Comparison of ENCODE assay signal across 12 cellular contexts in genomic region chr10:89431977-89432376, GRCh38. TPM values are rescaled to one million over a fixed set of nuclear protein-coding genes. Genes with fewer than 3 reads are reported as not detected.
DNase-seq lines count a peak whose midpoint lies in the region; ATAC-seq and TF ChIP-seq lines count a peak whose summit lies in the region.
"Had no signal": no experiment of that assay in that cellular context is flagged by ENCODE, and none has a peak within 500 bp of the region (broad histone marks: within the 10 kb centered on the region; RNA-seq: fewer than 3 reads in every experiment).

No MANE protein-coding gene starts in this region.

- peak; percentile 12 for DNase-seq in GM03348 (ENCODE audit: low spot score)
- peak; percentile 89 for DNase-seq in PC-3
- DNase-seq in fibroblast of the aortic adventitia (ENCODE audit: low read depth), result peak; percentile 79
- peak; percentile 67 for DNase-seq in non-pigmented ciliary epithelial cell (ENCODE audit: low read depth)
- no peak for DNase-seq in T-helper 2 cell treated with Interferon-gamma antibody and Interleukin-4, amounts not matched to agents 5 μg/mL and 100 μg/mL, for 36 hours (ENCODE audit: low spot score)
- DNase-seq: activated naive CD4-positive, alpha-beta T cell treated with Interleukin-2 at 50 U/mL for 16 hours; effector CD4-positive, alpha-beta T cell; NCI-H446 treated with DMSO at 0.1 percent for 48 hours; stimulated activated CD4-positive, alpha-beta T cell treated with anti-CD3 and anti-CD28 coated beads, Interleukin-4, amount 100 ng/mL, for 1 hour had no signal

- H3K9me2 ChIP-seq in PC-3 (replicated peaks; ENCODE audit: low read length), result no peaks in the 10 kb centered on the region

- no peaks in the 10 kb centered on the region for H3K4me1 Mint-ChIP-seq in T-helper 2 cell treated with Interferon-gamma antibody and Interleukin-4, amounts not matched to agents 5 μg/mL and 100 μg/mL, for 36 hours (ENCODE audit: low read depth)
- H3K4me1 Mint-ChIP-seq: neural progenitor cell had no signal

- no peaks in the 10 kb centered on the region for H3K9me3 ChIP-seq in PC-3 (ENCODE audit: low read length)

- H3K4me1 ChIP-seq in PC-3 (ENCODE audit: insufficient read depth, low read length), result peaks cover 29% of the 10 kb centered on the region
- H3K4me1 ChIP-seq: neural progenitor cell had no signal

- no peaks in the 10 kb centered on the region for H4K20me1 ChIP-seq in PC-3 (ENCODE audit: low read length)

- intact Hi-C loops in PC-3 (cut with micrococcal nuclease), result no loop called here

- no peak overlapping the region for H3K27ac Mint-ChIP-seq in T-helper 2 cell treated with Interferon-gamma antibody and Interleukin-4, amounts not matched to agents 5 μg/mL and 100 μg/mL, for 36 hours
- H3K27ac Mint-ChIP-seq: neural progenitor cell had no signal

- H3K4me3 ChIP-seq in PC-3 (ENCODE audit: low read length) (no peak overlapping the region), fibroblast of the aortic adventitia (ENCODE audit: low read depth, low read length) (no peak overlapping the region)
- H3K4me3 ChIP-seq: neural progenitor cell had no signal

- ATAC-seq in PC-3, result 0 out of 2 replicates have a peak, but pooled peaks have one; percentile 18
- no peak for ATAC-seq in GM18858 (IDR thresholded peaks at IDR 0.05; ENCODE audit: unreplicated experiment)
- ATAC-seq in HG02678 (IDR thresholded peaks at IDR 0.05; ENCODE audit: unreplicated experiment), result no peak

- TF ChIP-seq CTCF in PC-3 (conservative IDR thresholded peaks at IDR 0.05; ENCODE audit: low read depth, low read length) (no peak), fibroblast of the aortic adventitia (IDR thresholded peaks at IDR 0.05; ENCODE audit: insufficient read depth, low read length) (no peak)

- H3K27ac ChIP-seq in PC-3 (ENCODE audit: low read length), result no peak overlapping the region
- H3K27ac ChIP-seq: neural progenitor cell had no signal

- no peaks in the 10 kb centered on the region for H3K36me3 Mint-ChIP-seq in T-helper 2 cell treated with Interferon-gamma antibody and Interleukin-4, amounts not matched to agents 5 μg/mL and 100 μg/mL, for 36 hours (ENCODE audit: low read depth)
- H3K36me3 Mint-ChIP-seq: neural progenitor cell had no signal

- no peaks in the 10 kb centered on the region for H3K27me3 ChIP-seq in PC-3 (ENCODE audit: low read length)
- H3K27me3 ChIP-seq: neural progenitor cell had no signal

- 0 out of 2 replicates have a peak overlapping the region, but pooled peaks have one; percentile 14 for H2AFZ ChIP-seq in PC-3 (ENCODE audit: low read length)
- H2AFZ ChIP-seq: neural progenitor cell had no signal

- POLR2A ChIA-PET in PC-3 (lab: Charles Lee; ENCODE audit: unreplicated experiment), result no interaction called here

- H3K4me2 ChIP-seq in PC-3 (ENCODE audit: low read length), result peak overlapping the region; percentile 48; the same call in 1 of the 2 replicates
- H3K4me2 ChIP-seq: neural progenitor cell had no signal

- H3K4me3 Mint-ChIP-seq in T-helper 2 cell treated with Interferon-gamma antibody and Interleukin-4, amounts not matched to agents 5 μg/mL and 100 μg/mL, for 36 hours, result no peak overlapping the region
- H3K4me3 Mint-ChIP-seq: neural progenitor cell had no signal

- H3F3A ChIP-seq in PC-3 (ENCODE audit: low read length, unreplicated experiment), result no peaks in the 10 kb centered on the region

- no peak overlapping the region for H3K9ac ChIP-seq in PC-3 (ENCODE audit: low read length)
- H3K9ac ChIP-seq: neural progenitor cell had no signal

- H3K79me2 ChIP-seq in PC-3 (ENCODE audit: low read length), result no peaks in the 10 kb centered on the region

- BruUV-seq in PC-3 (replicated peaks; lab: Mats Ljungman, UMichigan), result no TSS peak

- no peaks in the 10 kb centered on the region for H3K9me3 Mint-ChIP-seq in T-helper 2 cell treated with Interferon-gamma antibody and Interleukin-4, amounts not matched to agents 5 μg/mL and 100 μg/mL, for 36 hours
- H3K9me3 Mint-ChIP-seq: neural progenitor cell had no signal

- CTCF ChIA-PET in PC-3 (lab: Charles Lee), result no interaction called here

- H3K27me3 Mint-ChIP-seq in T-helper 2 cell treated with Interferon-gamma antibody and Interleukin-4, amounts not matched to agents 5 μg/mL and 100 μg/mL, for 36 hours (ENCODE audit: low read depth), result peaks cover 66% of the 10 kb centered on the region

- H3K36me3 ChIP-seq in PC-3 (ENCODE audit: low read depth, low read length), result no peaks in the 10 kb centered on the region
- H3K36me3 ChIP-seq: neural progenitor cell had no signal

RNA-seq across cellular contexts. Expression of gene IFIT5, which starts 17.6 kb away (rescaled TPM):
- 8.9 and 10.7 TPM in 2 replicates for total RNA-seq in PC-3 (2014; rRNA removed)
- 30.7 and 36.0 TPM in 2 replicates for total RNA-seq in fibroblast of the aortic adventitia (ENCODE audit: low replicate concordance)

RNA-seq across cellular contexts. Expression of gene IFIT1, which starts 39.6 kb away (rescaled TPM):
- total RNA-seq in PC-3 (2014; rRNA removed), result 14.1 and 19.6 TPM in 2 replicates
- 13.6 and 172 TPM in 2 replicates for total RNA-seq in fibroblast of the aortic adventitia (ENCODE audit: low replicate concordance)

RNA-seq across cellular contexts. Expression of gene IFIT1B, which starts 54.1 kb away (rescaled TPM):
- total RNA-seq in PC-3 (2014; rRNA removed), result not detected in 2 replicates
- not detected in 2 replicates for total RNA-seq in fibroblast of the aortic adventitia (ENCODE audit: low replicate concordance)
